Comparison of ENCODE assay signal across 24 cellular contexts in genomic region chr20:37925265-37926165, GRCh38. TPM values are rescaled to one million over a fixed set of nuclear protein-coding genes. Genes with fewer than 3 reads are reported as not detected.
"Had no signal": no experiment of that assay in that cellular context is flagged by ENCODE, and none has a peak within 500 bp of the region (broad histone marks: within the 10 kb centered on the region; RNA-seq: fewer than 3 reads in every experiment).

No MANE protein-coding gene starts in this region.

- H3K36me3 ChIP-seq: brain microvascular endothelial cell, colonic mucosa, heart left ventricle, spleen, tibial artery, WERI-Rb-1 had no signal

- H3K4me3 Mint-ChIP-seq: activated naive CD4-positive, alpha-beta T cell treated with anti-CD3 and anti-CD28 coated beads for 36 hours; activated naive CD8-positive, alpha-beta T cell treated with anti-CD3 and anti-CD28 coated beads, Interleukin-2, amount 50 U/mL, for 24 hours; nephron had no signal

- DNase-seq: activated CD4-positive, alpha-beta T cell treated with anti-CD3 and anti-CD28 coated beads, Interleukin-2, amount 50 U/mL, for 4 hours; activated naive CD4-positive, alpha-beta T cell treated with anti-CD3 and anti-CD28 coated beads for 36 hours; activated naive CD8-positive, alpha-beta T cell treated with anti-CD3 and anti-CD28 coated beads, Interleukin-2, amount 50 U/mL, for 24 hours; activated T-cell treated with anti-CD3 and anti-CD28 coated beads, Interleukin-2, amount 50 U/mL, for 1 hour; aorta; brain microvascular endothelial cell; central memory CD4-positive, alpha-beta T cell; colonic mucosa; heart left ventricle; left cardiac atrium; midbrain; nucleus accumbens; posterior cingulate gyrus; spleen; stimulated activated CD4-positive, alpha-beta T cell treated with anti-CD3 and anti-CD28 coated beads, Interleukin-4, amount 100 ng/mL, for 4 hours; stimulated activated naive CD4-positive, alpha-beta T cell; tibial artery; WERI-Rb-1 had no signal

- H3K27me3 ChIP-seq: colonic mucosa had no signal

- ATAC-seq: activated naive CD8-positive, alpha-beta T cell treated with anti-CD3 and anti-CD28 coated beads, Interleukin-2, amount 50 U/mL, for 24 hours; heart left ventricle; left cardiac atrium had no signal

- H3K27ac ChIP-seq: brain microvascular endothelial cell, colonic mucosa, heart left ventricle, spleen, tibial artery, WERI-Rb-1 had no signal

- FAIRE-seq: endometrium, frontal cortex, urothelium cell line had no signal

- H3K9me3 Mint-ChIP-seq: activated naive CD4-positive, alpha-beta T cell treated with anti-CD3 and anti-CD28 coated beads for 36 hours; activated naive CD8-positive, alpha-beta T cell treated with anti-CD3 and anti-CD28 coated beads, Interleukin-2, amount 50 U/mL, for 24 hours; activated T-helper 2 cell treated with anti-CD3 and anti-CD28 coated beads, Interferon-gamma antibody, Interleukin-2, Interleukin-4, amounts not matched to agents 10 μg/mL and 5 μg/mL and 100 μg/mL, durations not matched to agents 14 hours and 24 hours and 36 hours; nephron had no signal

- H3K4me3 ChIP-seq: colonic mucosa, heart left ventricle, spleen, tibial artery had no signal

- H3K4me1 ChIP-seq: colonic mucosa, heart left ventricle, tibial artery had no signal

- H3K9me3 ChIP-seq: colonic mucosa, heart left ventricle, spleen, tibial artery had no signal

- H3K27ac Mint-ChIP-seq: activated naive CD4-positive, alpha-beta T cell treated with anti-CD3 and anti-CD28 coated beads for 36 hours; activated naive CD8-positive, alpha-beta T cell treated with anti-CD3 and anti-CD28 coated beads, Interleukin-2, amount 50 U/mL, for 24 hours; activated T-helper 2 cell treated with anti-CD3 and anti-CD28 coated beads, Interferon-gamma antibody, Interleukin-2, Interleukin-4, amounts not matched to agents 10 μg/mL and 5 μg/mL and 100 μg/mL, durations not matched to agents 14 hours and 24 hours and 36 hours; nephron had no signal

RNA-seq across cellular contexts. Expression of gene VSTM2L, which starts 22.6 kb away (rescaled TPM):
- total RNA-seq: activated naive CD4-positive, alpha-beta T cell treated with anti-CD3 and anti-CD28 coated beads for 36 hours; T-helper 2 cell treated with Interferon-gamma antibody and Interleukin-4, amounts not matched to agents 100 ng/mL and 5 ng/mL, for 36 hours had no signal
- polyA plus RNA-seq: aorta had no signal
